ENCODE assay signal across 10 cellular contexts in the genomic region with DNA sequence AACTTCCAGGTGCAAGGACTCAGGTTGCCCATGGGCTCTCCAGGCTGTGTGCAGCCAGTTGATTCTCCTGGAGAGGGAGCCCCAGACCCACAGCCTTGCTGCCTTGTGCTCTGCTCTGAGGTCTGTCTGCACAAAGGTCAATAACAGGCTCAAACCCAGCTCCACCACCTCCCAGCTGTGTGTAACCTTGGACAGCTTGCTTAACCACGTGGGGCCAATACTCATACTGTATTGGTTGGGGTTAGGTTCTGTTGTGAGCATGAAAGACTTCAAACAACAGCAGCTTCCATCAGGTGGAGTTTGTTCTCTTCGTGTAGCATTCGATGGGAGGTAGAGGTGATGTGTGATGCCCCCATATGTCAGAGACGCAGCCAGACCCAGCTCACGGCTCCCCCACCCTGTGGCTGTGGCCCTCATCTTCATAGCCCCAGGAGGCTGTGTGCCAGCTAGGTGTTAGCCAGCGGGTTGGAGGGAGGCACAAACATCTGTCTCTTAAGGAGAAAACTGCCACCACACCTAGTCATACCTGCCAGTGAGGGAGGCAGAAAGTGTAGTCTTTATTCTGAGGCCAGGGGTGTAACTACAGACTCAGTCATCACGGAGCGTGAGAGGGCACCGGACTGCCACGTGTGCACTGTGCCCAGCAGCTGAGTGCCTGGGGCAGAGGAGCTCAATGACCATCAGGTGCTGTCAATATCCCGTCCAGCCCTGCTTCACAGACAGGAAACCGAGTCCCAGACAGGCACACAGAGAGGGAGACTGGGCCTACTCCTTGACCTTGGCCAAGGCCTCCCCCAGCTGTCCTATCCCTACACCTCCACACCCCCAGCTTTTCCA. TPM values are rescaled to one million over a fixed set of nuclear protein-coding genes. Genes with fewer than 3 reads are reported as not detected.
A peak's percentile ranks its signal among the peaks of the same experiment; 100 is the strongest.
DNase-seq lines count a peak whose midpoint lies in the region; ATAC-seq and TF ChIP-seq lines count a peak whose summit lies in the region.
"Had no signal": no experiment of that assay in that cellular context is flagged by ENCODE, and none has a peak within 500 bp of the region (broad histone marks: within the 10 kb centered on the region; RNA-seq: fewer than 3 reads in every experiment).

No MANE protein-coding gene starts in this region.

- H3K27me3 ChIP-seq in brain microvascular endothelial cell (replicated peaks) = no peaks in the 10 kb centered on the region
- no peaks in the 10 kb centered on the region for H3K27me3 ChIP-seq in CD8-positive, alpha-beta memory T cell (ENCODE audit: insufficient read depth, low read length, poor library complexity, severe bottlenecking)

- H3K4me1 ChIP-seq in CD8-positive, alpha-beta memory T cell (ENCODE audit: insufficient read depth, low read length) = no peaks in the 10 kb centered on the region

- H3K4me3 ChIP-seq in brain microvascular endothelial cell (ENCODE audit: low read depth, low read length) (no peak overlapping the region), coronary artery (no peak overlapping the region)
- H3K4me3 ChIP-seq in CD8-positive, alpha-beta memory T cell (ENCODE audit: low read length) = no peak overlapping the region

- CTCF ChIA-PET in CD8-positive, alpha-beta memory T cell (lab: Charles Lee) = interaction anchor here (0.9 kb wide), 1 partner anchor 50 kb away, joined by 3 read pairs; no protein-coding TSS in a partner anchor

- H3K36me3 ChIP-seq in brain microvascular endothelial cell (replicated peaks) = no peaks in the 10 kb centered on the region
- no peaks in the 10 kb centered on the region for H3K36me3 ChIP-seq in CD8-positive, alpha-beta memory T cell (ENCODE audit: insufficient read depth, low read length)

- H3K36me3 Mint-ChIP-seq in nephron progenitor cell (ENCODE audit: low read depth) = peaks cover 5% of the 10 kb centered on the region
- H3K36me3 Mint-ChIP-seq in CD8-positive, alpha-beta memory T cell = peaks cover 0 to 2% (median 0%) of the 10 kb centered on the region in 3 donors

- TF ChIP-seq CTCF in GM12872 (IDR thresholded peaks at IDR 0.05; ENCODE audit: insufficient read depth, low read depth, low read length) (peak; percentile 38; the same call in 1 of the 3 replicates), brain microvascular endothelial cell (IDR thresholded peaks at IDR 0.05; ENCODE audit: low read depth, low read length, missing control alignments) (peak; percentile 53), nephron progenitor cell (IDR thresholded peaks at IDR 0.05) (peak; percentile 36), coronary artery (IDR thresholded peaks at IDR 0.05) (no peak)

- no peak overlapping the region for H3K27ac Mint-ChIP-seq in nephron progenitor cell
- H3K27ac Mint-ChIP-seq in CD8-positive, alpha-beta memory T cell = no peak overlapping the region

- ATAC-seq in HG03571 (IDR thresholded peaks at IDR 0.05; ENCODE audit: unreplicated experiment) = no peak

- H3K9me3 ChIP-seq in CD8-positive, alpha-beta memory T cell (ENCODE audit: low read length) = no peaks in the 10 kb centered on the region

- peaks cover 38% of the 10 kb centered on the region for H3K27me3 Mint-ChIP-seq in nephron progenitor cell (ENCODE audit: low read depth, poor library complexity)
- peaks cover 0 to 9% of the 10 kb centered on the region in 2 donors for H3K27me3 Mint-ChIP-seq in CD8-positive, alpha-beta memory T cell

- no peak overlapping the region for H3K4me3 Mint-ChIP-seq in nephron progenitor cell
- H3K4me3 Mint-ChIP-seq in CD8-positive, alpha-beta memory T cell = no peak overlapping the region

- H3K9me3 Mint-ChIP-seq in nephron progenitor cell = peaks cover 17% of the 10 kb centered on the region
- no peaks in the 10 kb centered on the region for H3K9me3 Mint-ChIP-seq in CD8-positive, alpha-beta memory T cell

- POLR2A ChIA-PET in CD8-positive, alpha-beta memory T cell (lab: Charles Lee) = no interaction called here

- H3K27ac ChIP-seq in brain microvascular endothelial cell (no peak overlapping the region), coronary artery (no peak overlapping the region)
- no peak overlapping the region for H3K27ac ChIP-seq in CD8-positive, alpha-beta memory T cell (ENCODE audit: low read depth, low read length)

- H3K4me1 Mint-ChIP-seq in nephron progenitor cell = peaks cover 21% of the 10 kb centered on the region
- no peaks in the 10 kb centered on the region for H3K4me1 Mint-ChIP-seq in CD8-positive, alpha-beta memory T cell

- in situ Hi-C loops in brain microvascular endothelial cell (cut with HindIII; ENCODE audit: low pct_ligation_motif_present, low sequenced_read_pairs) = no loop called here

- DNase-seq in NCI-H1092 (lab: John Stamatoyannopoulos, UW) (peak; percentile 16), brain microvascular endothelial cell (no peak), nephron progenitor cell (peak; percentile 29), coronary artery (ENCODE audit: low spot score) (no peak)
- no peak for DNase-seq in CD8-positive, alpha-beta memory T cell
- no peak for DNase-seq in stimulated activated naive CD4-positive, alpha-beta T cell treated with Interleukin-2 at 50 U/mL for 16 hours (lab: John Stamatoyannopoulos, UW)
- DNase-seq: stimulated activated CD4-positive, alpha-beta T cell treated with anti-CD3 and anti-CD28 coated beads, Interleukin-15, amount 100 ng/mL, for 24 hours; T-helper 9 cell had no signal

RNA-seq across cellular contexts. Expression of a gene that starts 8.0 kb away (rescaled TPM):
- total RNA-seq in CD8-positive, alpha-beta memory T cell = 100 to 1,000 TPM; 279 to 291 TPM
- 74.1 TPM for polyA plus RNA-seq in CD8-positive, alpha-beta memory T cell

RNA-seq across cellular contexts. Expression of a gene that starts 9.7 kb away (rescaled TPM):
- not detected for total RNA-seq in CD8-positive, alpha-beta memory T cell
- not detected for polyA plus RNA-seq in CD8-positive, alpha-beta memory T cell

RNA-seq across cellular contexts. Expression of a gene that starts 27.2 kb away (rescaled TPM):
- total RNA-seq in CD8-positive, alpha-beta memory T cell = 1 to 10 TPM; 8.4 to 8.9 TPM
- polyA plus RNA-seq in CD8-positive, alpha-beta memory T cell = 1.6 TPM

RNA-seq across cellular contexts. Expression of a gene that starts 49.1 kb away (rescaled TPM):
- 10 to 100 TPM; 42.3 to 42.4 TPM for total RNA-seq in CD8-positive, alpha-beta memory T cell
- 22.0 TPM for polyA plus RNA-seq in CD8-positive, alpha-beta memory T cell

RNA-seq across cellular contexts. Expression of a gene that starts 57.8 kb away (rescaled TPM):
- total RNA-seq in CD8-positive, alpha-beta memory T cell = 1 to 10 TPM; 1.0 to 1.8 TPM
- polyA plus RNA-seq in CD8-positive, alpha-beta memory T cell = 0.46 TPM

Comparison
In these comparisons a context has a peak if more than half of its experiments do, and no peak if none do; other contexts are left out.
1. DNase-seq: peak in NCI-H1092 (single experiment) and nephron progenitor cell (single experiment); none in brain microvascular endothelial cell (single experiment), CD8-positive, alpha-beta memory T cell (0 of 5), stimulated activated naive CD4-positive, alpha-beta T cell treated with Interleukin-2 at 50 U/mL for 16 hours (single experiment) and coronary artery (single experiment).